In genomic region chr7:94111009-94111408, GRCh38 we compare ENCODE assay signal across 2 cellular contexts.
TF ChIP-seq lines count a peak whose summit lies in the region.

No MANE protein-coding gene starts in this region.

TF ChIP-seq in GM23338, 12 proteins besides CTCF, POLR2A, EP300 and RAD21:
- no peak for TF ChIP-seq ETS1 (IDR thresholded peaks at IDR 0.05)
- no peak for TF ChIP-seq POLR2AphosphoS5 (IDR thresholded peaks at IDR 0.05; ENCODE audit: low read depth)
- no peak for TF ChIP-seq JUNB (IDR thresholded peaks at IDR 0.05; ENCODE audit: unreplicated experiment)
- no peak for TF ChIP-seq CREB1 (CRISPR knock-in tag; IDR thresholded peaks at IDR 0.05; ENCODE audit: low read depth)
- TF ChIP-seq EZH2phosphoT487 (IDR thresholded peaks at IDR 0.05; ENCODE audit: unreplicated experiment) = no peak
- TF ChIP-seq ZNF331 (CRISPR knock-in tag; IDR thresholded peaks at IDR 0.05; ENCODE audit: low read depth) = no peak
- TF ChIP-seq EZH2 (IDR thresholded peaks at IDR 0.05; ENCODE audit: low read depth, unreplicated experiment) = no peak
- no peak for TF ChIP-seq ZNF462 (CRISPR knock-in tag; IDR thresholded peaks at IDR 0.05)
- no peak for TF ChIP-seq NANOG (IDR thresholded peaks at IDR 0.05; ENCODE audit: borderline replicate concordance)
- no peak for TF ChIP-seq REST (IDR thresholded peaks at IDR 0.05; ENCODE audit: unreplicated experiment)

TF ChIP-seq in IMR-90, 13 proteins besides CTCF, POLR2A, EP300 and RAD21:
- TF ChIP-seq FOS (IDR thresholded peaks at IDR 0.05; ENCODE audit: low read depth, low read length) (no peak), USF2 (IDR thresholded peaks at IDR 0.05; ENCODE audit: low read depth, low read length) (no peak), SMC3 (IDR thresholded peaks at IDR 0.05; ENCODE audit: low read depth, low read length) (no peak), MXI1 (IDR thresholded peaks at IDR 0.05; ENCODE audit: borderline replicate concordance, low read depth, low read length) (no peak), ELK1 (IDR thresholded peaks at IDR 0.05; ENCODE audit: borderline replicate concordance, low read depth, low read length) (no peak), MAFK (IDR thresholded peaks at IDR 0.05; ENCODE audit: low read depth, low read length) (no peak), NFE2L2 (IDR thresholded peaks at IDR 0.05; ENCODE audit: low read depth, low read length) (no peak), CEBPB (IDR thresholded peaks at IDR 0.05; ENCODE audit: low read depth, low read length) (no peak), CHD1 (IDR thresholded peaks at IDR 0.05; ENCODE audit: low read depth, low read length) (no peak), RFX5 (IDR thresholded peaks at IDR 0.05; ENCODE audit: low read depth, low read length) (no peak), MAZ (IDR thresholded peaks at IDR 0.05; ENCODE audit: borderline replicate concordance, low read depth, low read length) (no peak), RCOR1 (IDR thresholded peaks at IDR 0.05; ENCODE audit: insufficient replicate concordance, low read length) (no peak), BHLHE40 (IDR thresholded peaks at IDR 0.05; ENCODE audit: low read depth, low read length) (no peak)
